In genomic region chr1:35014486-35014885, GRCh38 we compare ENCODE assay signal across 2 cellular contexts.
TF ChIP-seq lines count a peak whose summit lies in the region.

No MANE protein-coding gene starts in this region.

TF ChIP-seq in IMR-90, 13 proteins besides CTCF, POLR2A, EP300 and RAD21:
- TF ChIP-seq, protein P1, sequence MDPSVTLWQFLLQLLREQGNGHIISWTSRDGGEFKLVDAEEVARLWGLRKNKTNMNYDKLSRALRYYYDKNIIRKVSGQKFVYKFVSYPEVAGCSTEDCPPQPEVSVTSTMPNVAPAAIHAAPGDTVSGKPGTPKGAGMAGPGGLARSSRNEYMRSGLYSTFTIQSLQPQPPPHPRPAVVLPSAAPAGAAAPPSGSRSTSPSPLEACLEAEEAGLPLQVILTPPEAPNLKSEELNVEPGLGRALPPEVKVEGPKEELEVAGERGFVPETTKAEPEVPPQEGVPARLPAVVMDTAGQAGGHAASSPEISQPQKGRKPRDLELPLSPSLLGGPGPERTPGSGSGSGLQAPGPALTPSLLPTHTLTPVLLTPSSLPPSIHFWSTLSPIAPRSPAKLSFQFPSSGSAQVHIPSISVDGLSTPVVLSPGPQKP (IDR thresholded peaks at IDR 0.05; ENCODE audit: borderline replicate concordance, low read depth, low read length), result no peak
- TF ChIP-seq FOS (IDR thresholded peaks at IDR 0.05; ENCODE audit: low read depth, low read length) (no peak), RCOR1 (IDR thresholded peaks at IDR 0.05; ENCODE audit: insufficient replicate concordance, low read length) (no peak), SMC3 (IDR thresholded peaks at IDR 0.05; ENCODE audit: low read depth, low read length) (no peak), CHD1 (IDR thresholded peaks at IDR 0.05; ENCODE audit: low read depth, low read length) (no peak)
- TF ChIP-seq, protein P2, sequence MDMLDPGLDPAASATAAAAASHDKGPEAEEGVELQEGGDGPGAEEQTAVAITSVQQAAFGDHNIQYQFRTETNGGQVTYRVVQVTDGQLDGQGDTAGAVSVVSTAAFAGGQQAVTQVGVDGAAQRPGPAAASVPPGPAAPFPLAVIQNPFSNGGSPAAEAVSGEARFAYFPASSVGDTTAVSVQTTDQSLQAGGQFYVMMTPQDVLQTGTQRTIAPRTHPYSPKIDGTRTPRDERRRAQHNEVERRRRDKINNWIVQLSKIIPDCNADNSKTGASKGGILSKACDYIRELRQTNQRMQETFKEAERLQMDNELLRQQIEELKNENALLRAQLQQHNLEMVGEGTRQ (IDR thresholded peaks at IDR 0.05; ENCODE audit: low read depth, low read length), result no peak

TF ChIP-seq in K562, 482 proteins besides CTCF, POLR2A, EP300 and RAD21:
- TF ChIP-seq ZC3H11A (IDR thresholded peaks at IDR 0.05; ENCODE audit: low read depth, low read length) (no peak), PTBP1 (IDR thresholded peaks at IDR 0.05; ENCODE audit: low read depth, low read length) (no peak), ETV6 (IDR thresholded peaks at IDR 0.05; ENCODE audit: borderline replicate concordance in 1 of 2, low read depth in 2 of 2, low read length in 1 of 2) (no peak), ETV6 (CRISPR knock-in tag; IDR thresholded peaks at IDR 0.05; ENCODE audit: borderline replicate concordance) (no peak), TAF7 (tag; IDR thresholded peaks at IDR 0.05) (no peak), ZNF699 (CRISPR knock-in tag; IDR thresholded peaks at IDR 0.05; ENCODE audit: insufficient replicate concordance) (no peak), ADNP (tag; IDR thresholded peaks at IDR 0.05) (no peak), ELF4 (CRISPR knock-in tag; IDR thresholded peaks at IDR 0.05) (no peak), SMARCC2 (IDR thresholded peaks at IDR 0.05; ENCODE audit: low read depth) (no peak), FOSL1 (tag; conservative IDR thresholded peaks at IDR 0.05) (no peak), DACH1 (IDR thresholded peaks at IDR 0.05; ENCODE audit: partially characterized antibody) (no peak), TOE1 (IDR thresholded peaks at IDR 0.05; ENCODE audit: borderline replicate concordance) (no peak), TOE1 (CRISPR knock-in tag; IDR thresholded peaks at IDR 0.05; ENCODE audit: borderline replicate concordance, low read depth) (no peak)
- TF ChIP-seq, protein P3, sequence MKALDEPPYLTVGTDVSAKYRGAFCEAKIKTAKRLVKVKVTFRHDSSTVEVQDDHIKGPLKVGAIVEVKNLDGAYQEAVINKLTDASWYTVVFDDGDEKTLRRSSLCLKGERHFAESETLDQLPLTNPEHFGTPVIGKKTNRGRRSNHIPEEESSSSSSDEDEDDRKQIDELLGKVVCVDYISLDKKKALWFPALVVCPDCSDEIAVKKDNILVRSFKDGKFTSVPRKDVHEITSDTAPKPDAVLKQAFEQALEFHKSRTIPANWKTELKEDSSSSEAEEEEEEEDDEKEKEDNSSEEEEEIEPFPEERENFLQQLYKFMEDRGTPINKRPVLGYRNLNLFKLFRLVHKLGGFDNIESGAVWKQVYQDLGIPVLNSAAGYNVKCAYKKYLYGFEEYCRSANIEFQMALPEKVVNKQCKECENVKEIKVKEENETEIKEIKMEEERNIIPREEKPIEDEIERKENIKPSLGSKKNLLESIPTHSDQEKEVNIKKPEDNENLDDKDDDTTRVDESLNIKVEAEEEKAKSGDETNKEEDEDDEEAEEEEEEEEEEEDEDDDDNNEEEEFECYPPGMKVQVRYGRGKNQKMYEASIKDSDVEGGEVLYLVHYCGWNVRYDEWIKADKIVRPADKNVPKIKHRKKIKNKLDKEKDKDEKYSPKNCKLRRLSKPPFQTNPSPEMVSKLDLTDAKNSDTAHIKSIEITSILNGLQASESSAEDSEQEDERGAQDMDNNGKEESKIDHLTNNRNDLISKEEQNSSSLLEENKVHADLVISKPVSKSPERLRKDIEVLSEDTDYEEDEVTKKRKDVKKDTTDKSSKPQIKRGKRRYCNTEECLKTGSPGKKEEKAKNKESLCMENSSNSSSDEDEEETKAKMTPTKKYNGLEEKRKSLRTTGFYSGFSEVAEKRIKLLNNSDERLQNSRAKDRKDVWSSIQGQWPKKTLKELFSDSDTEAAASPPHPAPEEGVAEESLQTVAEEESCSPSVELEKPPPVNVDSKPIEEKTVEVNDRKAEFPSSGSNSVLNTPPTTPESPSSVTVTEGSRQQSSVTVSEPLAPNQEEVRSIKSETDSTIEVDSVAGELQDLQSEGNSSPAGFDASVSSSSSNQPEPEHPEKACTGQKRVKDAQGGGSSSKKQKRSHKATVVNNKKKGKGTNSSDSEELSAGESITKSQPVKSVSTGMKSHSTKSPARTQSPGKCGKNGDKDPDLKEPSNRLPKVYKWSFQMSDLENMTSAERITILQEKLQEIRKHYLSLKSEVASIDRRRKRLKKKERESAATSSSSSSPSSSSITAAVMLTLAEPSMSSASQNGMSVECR (CRISPR knock-in tag; IDR thresholded peaks at IDR 0.05), result no peak
- TF ChIP-seq, protein P4, sequence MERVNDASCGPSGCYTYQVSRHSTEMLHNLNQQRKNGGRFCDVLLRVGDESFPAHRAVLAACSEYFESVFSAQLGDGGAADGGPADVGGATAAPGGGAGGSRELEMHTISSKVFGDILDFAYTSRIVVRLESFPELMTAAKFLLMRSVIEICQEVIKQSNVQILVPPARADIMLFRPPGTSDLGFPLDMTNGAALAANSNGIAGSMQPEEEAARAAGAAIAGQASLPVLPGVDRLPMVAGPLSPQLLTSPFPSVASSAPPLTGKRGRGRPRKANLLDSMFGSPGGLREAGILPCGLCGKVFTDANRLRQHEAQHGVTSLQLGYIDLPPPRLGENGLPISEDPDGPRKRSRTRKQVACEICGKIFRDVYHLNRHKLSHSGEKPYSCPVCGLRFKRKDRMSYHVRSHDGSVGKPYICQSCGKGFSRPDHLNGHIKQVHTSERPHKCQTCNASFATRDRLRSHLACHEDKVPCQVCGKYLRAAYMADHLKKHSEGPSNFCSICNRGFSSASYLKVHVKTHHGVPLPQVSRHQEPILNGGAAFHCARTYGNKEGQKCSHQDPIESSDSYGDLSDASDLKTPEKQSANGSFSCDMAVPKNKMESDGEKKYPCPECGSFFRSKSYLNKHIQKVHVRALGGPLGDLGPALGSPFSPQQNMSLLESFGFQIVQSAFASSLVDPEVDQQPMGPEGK (CRISPR knock-in tag; IDR thresholded peaks at IDR 0.05; ENCODE audit: borderline replicate concordance), result no peak
TF ChIP-seq in K562: peak in this region for 0.
